ENCODE assay signal across 14 cellular contexts in the genomic region with DNA sequence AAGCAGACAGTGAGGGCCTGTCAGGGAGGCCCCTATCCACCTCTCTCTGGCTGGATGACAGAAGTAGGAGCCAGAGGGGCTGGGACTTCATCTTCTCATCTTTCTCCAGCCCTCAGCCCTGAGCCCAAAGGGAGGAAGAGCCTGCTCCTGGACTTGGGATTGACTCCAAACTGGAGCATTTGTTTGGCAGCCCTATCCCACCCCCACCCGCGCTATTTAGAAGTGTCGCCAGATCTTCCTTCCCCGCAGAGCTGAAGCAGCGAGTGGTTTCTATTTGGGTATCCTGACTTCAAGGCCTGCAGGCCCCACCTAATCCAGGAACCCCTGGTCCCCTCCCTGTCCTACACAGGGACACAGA. TPM values are rescaled to one million over a fixed set of nuclear protein-coding genes. Genes with fewer than 3 reads are reported as not detected.
DNase-seq lines count a peak whose midpoint lies in the region; ATAC-seq and TF ChIP-seq lines count a peak whose summit lies in the region.
"Had no signal": no experiment of that assay in that cellular context is flagged by ENCODE, and none has a peak within 500 bp of the region (broad histone marks: within the 10 kb centered on the region; RNA-seq: fewer than 3 reads in every experiment).

No MANE protein-coding gene starts in this region.

- H3K4me1 ChIP-seq in heart right ventricle (peaks cover 75 to 100% (median 91%) of the 10 kb centered on the region in 9 donors), uterus (peaks cover 9 to 35% of the 10 kb centered on the region in 2 donors)

- H3K27me3 Mint-ChIP-seq in osteocyte (ENCODE audit: unreplicated experiment), result no peaks in the 10 kb centered on the region
- H3K27me3 Mint-ChIP-seq in naive thymus-derived CD8-positive, alpha-beta T cell, result peaks cover 4 to 18% (median 9%) of the 10 kb centered on the region in 5 donors

- H3K36me3 Mint-ChIP-seq in osteocyte (ENCODE audit: unreplicated experiment), result peaks cover 16% of the 10 kb centered on the region
- no peaks in the 10 kb centered on the region for H3K36me3 Mint-ChIP-seq in naive thymus-derived CD8-positive, alpha-beta T cell

- TF ChIP-seq CTCF in heart right ventricle (IDR thresholded peaks at IDR 0.05) (no peak), osteocyte (IDR thresholded peaks at IDR 0.05) (no peak), uterus (IDR thresholded peaks at IDR 0.05) (no peak)

- ATAC-seq in heart right ventricle (peak; percentile 40 to 75 (median 64)), HG03108 (IDR thresholded peaks at IDR 0.05; ENCODE audit: unreplicated experiment) (no peak), left colon (no peak)
- ATAC-seq in naive thymus-derived CD8-positive, alpha-beta T cell, result no peak
- ATAC-seq: activated CD4-positive, alpha-beta T cell treated with anti-CD3 and anti-CD28 coated beads for 36 hours had no signal

- peak in 1 of 2 donors; percentile 80 for DNase-seq in heart right ventricle
- DNase-seq in osteocyte (ENCODE audit: extremely low spot score, unreplicated experiment), result no peak
- DNase-seq in uterus, result peak; percentile 68 to 77
- no peak for DNase-seq in left colon
- DNase-seq in naive thymus-derived CD8-positive, alpha-beta T cell, result no peak
- DNase-seq: activated CD4-positive, alpha-beta T cell treated with anti-CD3 and anti-CD28 coated beads for 36 hours; activated gamma-delta T cell; dermis blood vessel endothelial cell; DMS79; NCI-H2029 had no signal

- no peak for TF ChIP-seq POLR2A in uterus (IDR thresholded peaks at IDR 0.05)

- POLR2A ChIA-PET in naive thymus-derived CD8-positive, alpha-beta T cell (lab: Charles Lee), result no interaction called here

- H3K27me3 ChIP-seq in heart right ventricle (no peaks in the 10 kb centered on the region), uterus (no peaks in the 10 kb centered on the region)

- H3K27ac ChIP-seq in adipose tissue (ENCODE audit: low read depth, low read length) (peak overlapping the region; percentile 8), heart right ventricle (peak overlapping the region; percentile 88 to 99 (median 96)), uterus (peak overlapping the region; percentile 87 to 89)

- intact Hi-C loops in heart right ventricle (cut with DNase I), result loop anchor here in 1 of 10 donors (10.0 kb wide), 1 partner anchor 227 kb away; the partner anchor contains the start of gene PEAR1
- intact Hi-C loops in uterus (cut with DNase I; ENCODE audit: low total_unique reads), result no loop called here
- intact Hi-C loops in left colon (cut with DNase I, micrococcal nuclease), result no loop called here

- 46 to 83% (median 48%) methylated on average over 5 of the region's 5 CpGs for WGBS in adipose tissue, 3 donors
- 3 to 16% methylated on average over 5 of the region's 5 CpGs for WGBS in heart right ventricle, 2 donors

- peaks cover 0 to 27% (median 12%) of the 10 kb centered on the region in 9 donors for H3K36me3 ChIP-seq in heart right ventricle
- no peaks in the 10 kb centered on the region for H3K36me3 ChIP-seq in uterus

- H3K27ac Mint-ChIP-seq in osteocyte (ENCODE audit: unreplicated experiment), result peak overlapping the region; percentile 18
- H3K27ac Mint-ChIP-seq in naive thymus-derived CD8-positive, alpha-beta T cell, result no peak overlapping the region
- H3K27ac Mint-ChIP-seq: activated CD4-positive, alpha-beta T cell treated with anti-CD3 and anti-CD28 coated beads for 36 hours had no signal

- no peak overlapping the region for H3K4me3 Mint-ChIP-seq in osteocyte (ENCODE audit: unreplicated experiment)
- no peak overlapping the region for H3K4me3 Mint-ChIP-seq in naive thymus-derived CD8-positive, alpha-beta T cell
- H3K4me3 Mint-ChIP-seq: activated CD4-positive, alpha-beta T cell treated with anti-CD3 and anti-CD28 coated beads for 36 hours had no signal

- H3K4me3 ChIP-seq in heart right ventricle (peak overlapping the region in 1 of 10 donors; percentile 19), uterus (no peak overlapping the region)

- H3K9me3 ChIP-seq in heart right ventricle (no peaks in the 10 kb centered on the region), uterus (no peaks in the 10 kb centered on the region)

- peaks cover 43% of the 10 kb centered on the region for H3K4me1 Mint-ChIP-seq in osteocyte (ENCODE audit: unreplicated experiment)
- H3K4me1 Mint-ChIP-seq in naive thymus-derived CD8-positive, alpha-beta T cell, result peaks cover 0 to 23% (median 4%) of the 10 kb centered on the region in 4 donors

- H3K9me3 Mint-ChIP-seq in osteocyte (ENCODE audit: unreplicated experiment), result no peaks in the 10 kb centered on the region
- no peaks in the 10 kb centered on the region for H3K9me3 Mint-ChIP-seq in naive thymus-derived CD8-positive, alpha-beta T cell
- H3K9me3 Mint-ChIP-seq: IgD-negative memory B cell had no signal

RNA-seq across cellular contexts. Expression of gene NES, which starts 9.6 kb away (rescaled TPM):
- polyA plus RNA-seq in adipose tissue (10 to 100 TPM in 2 of 3 donors, 1 to 10 TPM in 1; 3.5 to 38.3 (median 32.1) TPM), heart right ventricle (100 to 1,000 TPM in 1 of 2 donors, 10 to 100 TPM in 1; 46.8 to 116 TPM)
- total RNA-seq in heart right ventricle (100 to 1,000 TPM in 9 of 10 donors, 10 to 100 TPM in 1; 84.6 to 389 (median 196) TPM), osteocyte (24.2 and 26.5 TPM in 2 replicates), uterus (10 to 100 TPM in 3 of 4 donors, 1 to 10 TPM in 1; 9.7 to 70.9 (median 34.5) TPM), left colon (1 to 10 TPM; 3.6 to 6.8 TPM)
- total RNA-seq in naive thymus-derived CD8-positive, alpha-beta T cell, result not detected
- not detected for polyA plus RNA-seq in naive thymus-derived CD8-positive, alpha-beta T cell
- polyA plus RNA-seq: IgD-negative memory B cell had no signal

RNA-seq across cellular contexts. Expression of gene BCAN, which starts 25.7 kb away (rescaled TPM):
- polyA plus RNA-seq in adipose tissue (under 1 TPM; 0.06 to 0.56 (median 0.07) TPM), heart right ventricle (under 1 TPM; 0.20 to 0.29 TPM)
- total RNA-seq in heart right ventricle (under 1 TPM in 6 of 10 donors, not detected in 4; 0.14 to 0.52 (median 0.24) TPM), osteocyte (0.29 and 0.43 TPM in 2 replicates), uterus (1 to 10 TPM in 3 of 4 donors, not detected in 1; 2.3 to 3.0 (median 2.8) TPM), left colon (not detected)
- total RNA-seq in naive thymus-derived CD8-positive, alpha-beta T cell, result not detected
- not detected for polyA plus RNA-seq in naive thymus-derived CD8-positive, alpha-beta T cell
- total RNA-seq: activated CD4-positive, alpha-beta T cell treated with anti-CD3 and anti-CD28 coated beads for 36 hours; dermis blood vessel endothelial cell; progenitor cell of endocrine pancreas had no signal
- polyA plus RNA-seq: IgD-negative memory B cell had no signal

RNA-seq across cellular contexts. Expression of gene CRABP2, which starts 37.8 kb away (rescaled TPM):
- polyA plus RNA-seq in adipose tissue (10 to 100 TPM in 1 of 3 donors, 1 to 10 TPM in 1, under 1 TPM in 1; 0.45 to 31.3 (median 3.2) TPM), heart right ventricle (1 to 10 TPM; 1.5 to 1.8 TPM)
- total RNA-seq in heart right ventricle (1 to 10 TPM in 4 of 10 donors, under 1 TPM in 5, not detected in 1; 0.25 to 2.7 (median 0.64) TPM), osteocyte (144 and 146 TPM in 2 replicates), uterus (10 to 100 TPM in 3 of 4 donors, not detected in 1; 11.0 to 71.5 (median 14.3) TPM), left colon (under 1 TPM; 0.73 to 0.98 TPM)
- 1 to 10 TPM in 1 of 2 experiments, under 1 TPM in 1; 0.44 to 2.9 TPM for total RNA-seq in naive thymus-derived CD8-positive, alpha-beta T cell
- polyA plus RNA-seq in naive thymus-derived CD8-positive, alpha-beta T cell, result not detected

RNA-seq across cellular contexts. Expression of gene HAPLN2, which starts 48.4 kb away (rescaled TPM):
- polyA plus RNA-seq in adipose tissue (1 to 10 TPM in 1 of 3 donors, under 1 TPM in 2; 0.24 to 1.6 (median 0.28) TPM), heart right ventricle (1 to 10 TPM; 3.0 to 6.3 TPM)
- total RNA-seq in heart right ventricle (1 to 10 TPM in 3 of 10 donors, under 1 TPM in 6, not detected in 1; 0.24 to 1.7 (median 0.77) TPM), osteocyte (0.35 TPM in 1 of 2 replicates, not detected in the other), uterus (1 to 10 TPM in 1 of 4 donors, under 1 TPM in 1, not detected in 2; 0.77 to 3.9 TPM), left colon (not detected)
- under 1 TPM; 0.39 to 0.58 TPM for total RNA-seq in naive thymus-derived CD8-positive, alpha-beta T cell
- polyA plus RNA-seq in naive thymus-derived CD8-positive, alpha-beta T cell, result not detected
- total RNA-seq: dermis blood vessel endothelial cell had no signal
- polyA plus RNA-seq: IgD-negative memory B cell had no signal

Comparison
In these comparisons a context has a peak if more than half of its experiments do, and no peak if none do; other contexts are left out.
1. H3K27ac ChIP-seq: peak in every context shown above with its lines; median percentile 96 in heart right ventricle; 88 in uterus; 8 in adipose tissue.
2. ATAC-seq: peak in heart right ventricle (8 of 8); none in HG03108 (single experiment), left colon (single experiment) and naive thymus-derived CD8-positive, alpha-beta T cell (0 of 2).
3. DNase-seq: peak in uterus (2 of 2); none in osteocyte (single experiment), left colon (0 of 2) and naive thymus-derived CD8-positive, alpha-beta T cell (0 of 10).
4. RNA of gene NES, which starts 9.6 kb away (total RNA-seq): 84.6 to 389 TPM in heart right ventricle, 9.7 to 70.9 TPM in uterus, 24.2 to 26.5 TPM in osteocyte and 3.6 to 6.8 TPM in left colon; not detected in naive thymus-derived CD8-positive, alpha-beta T cell; every median in the first group is over 4 times any median in the second.